Comparison of ENCODE assay signal across 18 cellular contexts in genomic region chr20:63235399-63235983, GRCh38. TPM values are rescaled to one million over a fixed set of nuclear protein-coding genes. Genes with fewer than 3 reads are reported as not detected.
DNase-seq lines count a peak whose midpoint lies in the region; ATAC-seq and TF ChIP-seq lines count a peak whose summit lies in the region.
"Had no signal": no experiment of that assay in that cellular context is flagged by ENCODE, and none has a peak within 500 bp of the region (broad histone marks: within the 10 kb centered on the region; RNA-seq: fewer than 3 reads in every experiment).

A gene with protein sequence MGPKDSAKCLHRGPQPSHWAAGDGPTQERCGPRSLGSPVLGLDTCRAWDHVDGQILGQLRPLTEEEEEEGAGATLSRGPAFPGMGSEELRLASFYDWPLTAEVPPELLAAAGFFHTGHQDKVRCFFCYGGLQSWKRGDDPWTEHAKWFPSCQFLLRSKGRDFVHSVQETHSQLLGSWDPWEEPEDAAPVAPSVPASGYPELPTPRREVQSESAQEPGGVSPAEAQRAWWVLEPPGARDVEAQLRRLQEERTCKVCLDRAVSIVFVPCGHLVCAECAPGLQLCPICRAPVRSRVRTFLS (plus strand): TSS chr20:63235905. CDS start chr20:63236097, 192 bp downstream.

- no peak for ATAC-seq in right cardiac atrium
- ATAC-seq in left cardiac atrium: no peak
- ATAC-seq in upper lobe of right lung: peak; percentile 66
- ATAC-seq in HG03045 (IDR thresholded peaks at IDR 0.05; ENCODE audit: unreplicated experiment): no peak

- 49% methylated on average over 17 of the region's 17 CpGs for WGBS in right cardiac atrium

- no peaks in the 10 kb centered on the region for H3K36me3 ChIP-seq in kidney epithelial cell (ENCODE audit: control insufficient read depth, insufficient read depth, low read length)
- H3K36me3 ChIP-seq in upper lobe of right lung: no peaks in the 10 kb centered on the region
- H3K36me3 ChIP-seq: colonic mucosa, pancreas, transverse colon had no signal

- H3K27me3 ChIP-seq in right cardiac atrium (ENCODE audit: control insufficient read depth, insufficient read depth) (no peaks in the 10 kb centered on the region), kidney epithelial cell (ENCODE audit: control insufficient read depth, insufficient read depth, low read length) (peaks cover 2% of the 10 kb centered on the region), upper lobe of right lung (peaks cover 49% of the 10 kb centered on the region)
- H3K27me3 ChIP-seq: colonic mucosa had no signal

- H3K4me3 ChIP-seq in right cardiac atrium (ENCODE audit: low read length) (no peak within 1 kb of the TSS), kidney epithelial cell (ENCODE audit: low read depth, low read length) (no peak within 1 kb of the TSS), upper lobe of right lung (peak within 1 kb of the TSS; percentile 23)
- H3K4me3 ChIP-seq: colonic mucosa, pancreas, transverse colon had no signal

- no peak within 1 kb of the TSS for H3K27ac ChIP-seq in right cardiac atrium (ENCODE audit: low read length)
- peak within 1 kb of the TSS; percentile 41; the same call in 1 of the 2 replicates for H3K27ac ChIP-seq in VCaP
- H3K27ac ChIP-seq in upper lobe of right lung: no peak within 1 kb of the TSS
- H3K27ac ChIP-seq: colonic mucosa, pancreas, transverse colon had no signal

- H3K9me3 ChIP-seq in right cardiac atrium (ENCODE audit: control insufficient read depth, low read length): no peaks in the 10 kb centered on the region
- H3K9me3 ChIP-seq in upper lobe of right lung: no peaks in the 10 kb centered on the region
- H3K9me3 ChIP-seq: colonic mucosa, pancreas, transverse colon had no signal

- intact Hi-C loops in right cardiac atrium (cut with DNase I): no loop called here
- intact Hi-C loops in left cardiac atrium (cut with DNase I): no loop called here
- intact Hi-C loops in upper lobe of right lung (cut with DNase I): no loop called here

- TF ChIP-seq CTCF in VCaP (conservative IDR thresholded peaks at IDR 0.05) (no peak), kidney epithelial cell (IDR thresholded peaks at IDR 0.05; ENCODE audit: insufficient read depth, low read length, poor library complexity, severe bottlenecking) (no peak), upper lobe of right lung (IDR thresholded peaks at IDR 0.05) (no peak)

- H3K4me1 ChIP-seq in right cardiac atrium (ENCODE audit: control insufficient read depth, insufficient read depth, low read length) (no peaks in the 10 kb centered on the region), upper lobe of right lung (no peaks in the 10 kb centered on the region)
- H3K4me1 ChIP-seq: colonic mucosa, pancreas had no signal

- peak in 2 of 3 donors; percentile 38 to 40 for DNase-seq in right cardiac atrium
- DNase-seq in left cardiac atrium: no peak
- no peak for DNase-seq in kidney epithelial cell (ENCODE audit: low read depth)
- DNase-seq in upper lobe of right lung: peak; percentile 85
- no peak for DNase-seq in HT-29 (ENCODE audit: low spot score)
- DNase-seq in OCI-M2 (lab: John Stamatoyannopoulos, UW; ENCODE audit: unreplicated experiment): no peak
- DNase-seq: activated CD4-positive, alpha-beta T cell treated with anti-CD3 and anti-CD28 coated beads for 1 hour; amniotic stem cell; colonic mucosa; hippocampal formation; NK-92 treated with Interleukin-12 subunit alpha and Interleukin-12 subunit beta, amount 100 ng/mL, for 24 hours had no signal

RNA-seq across cellular contexts. Expression of the gene that starts here (rescaled TPM):
- total RNA-seq in right cardiac atrium (not detected), left cardiac atrium (under 1 TPM in 1 of 2 donors, not detected in 1; 0.94 TPM), kidney epithelial cell (12.8 and 19.2 TPM in 2 replicates), upper lobe of right lung (15.5 TPM)
- polyA plus RNA-seq in right cardiac atrium: not detected
- total RNA-seq in HT-29 (2014; rRNA removed; shearing (Covaris generic)): 1.3 and 2.7 TPM in 2 replicates
- total RNA-seq: A673, colonic mucosa, esophagus mucosa, lung microvascular endothelial cell, pancreas had no signal

Comparison
In these comparisons a context has a peak if more than half of its experiments do, and no peak if none do; other contexts are left out.
1. Peak in DNase-seq in right cardiac atrium; RNA of the gene not detected or under 1 TPM.